Comparison of ENCODE assay signal across 1 cellular context in the genomic region with DNA sequence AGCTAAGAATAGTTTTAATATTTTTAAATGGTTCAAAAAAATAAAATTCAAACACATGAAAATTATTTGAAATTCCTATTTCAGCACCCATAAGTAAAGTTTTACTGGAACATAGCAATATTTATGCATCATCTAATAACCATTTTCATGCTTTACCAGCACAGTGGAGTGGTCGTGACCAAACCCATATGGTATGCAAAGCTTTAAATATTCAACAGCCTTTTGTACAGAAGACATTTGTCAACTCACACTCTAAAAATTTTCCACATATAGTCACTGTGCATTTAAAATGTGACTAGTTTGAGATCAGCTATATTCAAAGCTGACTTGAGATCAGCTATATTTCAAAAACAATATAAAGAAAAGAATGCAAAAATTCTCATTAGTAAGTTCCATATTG.
TF ChIP-seq lines count a peak whose summit lies in the region.

No MANE protein-coding gene starts in this region.

TF ChIP-seq in SK-N-SH treated with all-trans-retinoic acid at 6 μM for 48 hours, 23 proteins besides CTCF, POLR2A, EP300 and RAD21 (continued from another document):
- no peak for TF ChIP-seq ZNF70 (CRISPR knock-in tag; IDR thresholded peaks at IDR 0.05)
- TF ChIP-seq PPARA (CRISPR knock-in tag; IDR thresholded peaks at IDR 0.05; ENCODE audit: borderline replicate concordance) = no peak
- TF ChIP-seq ZFP30 (CRISPR knock-in tag; IDR thresholded peaks at IDR 0.05) = no peak
- TF ChIP-seq, protein P1, sequence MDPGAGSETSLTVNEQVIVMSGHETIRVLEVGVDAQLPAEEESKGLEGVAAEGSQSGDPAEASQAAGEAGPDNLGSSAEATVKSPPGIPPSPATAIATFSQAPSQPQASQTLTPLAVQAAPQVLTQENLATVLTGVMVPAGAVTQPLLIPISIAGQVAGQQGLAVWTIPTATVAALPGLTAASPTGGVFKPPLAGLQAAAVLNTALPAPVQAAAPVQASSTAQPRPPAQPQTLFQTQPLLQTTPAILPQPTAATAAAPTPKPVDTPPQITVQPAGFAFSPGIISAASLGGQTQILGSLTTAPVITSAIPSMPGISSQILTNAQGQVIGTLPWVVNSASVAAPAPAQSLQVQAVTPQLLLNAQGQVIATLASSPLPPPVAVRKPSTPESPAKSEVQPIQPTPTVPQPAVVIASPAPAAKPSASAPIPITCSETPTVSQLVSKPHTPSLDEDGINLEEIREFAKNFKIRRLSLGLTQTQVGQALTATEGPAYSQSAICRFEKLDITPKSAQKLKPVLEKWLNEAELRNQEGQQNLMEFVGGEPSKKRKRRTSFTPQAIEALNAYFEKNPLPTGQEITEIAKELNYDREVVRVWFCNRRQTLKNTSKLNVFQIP (CRISPR knock-in tag; IDR thresholded peaks at IDR 0.05; ENCODE audit: borderline replicate concordance, low read depth) = no peak
- no peak for TF ChIP-seq OSR1 (CRISPR knock-in tag; IDR thresholded peaks at IDR 0.05)
- TF ChIP-seq, protein P2, sequence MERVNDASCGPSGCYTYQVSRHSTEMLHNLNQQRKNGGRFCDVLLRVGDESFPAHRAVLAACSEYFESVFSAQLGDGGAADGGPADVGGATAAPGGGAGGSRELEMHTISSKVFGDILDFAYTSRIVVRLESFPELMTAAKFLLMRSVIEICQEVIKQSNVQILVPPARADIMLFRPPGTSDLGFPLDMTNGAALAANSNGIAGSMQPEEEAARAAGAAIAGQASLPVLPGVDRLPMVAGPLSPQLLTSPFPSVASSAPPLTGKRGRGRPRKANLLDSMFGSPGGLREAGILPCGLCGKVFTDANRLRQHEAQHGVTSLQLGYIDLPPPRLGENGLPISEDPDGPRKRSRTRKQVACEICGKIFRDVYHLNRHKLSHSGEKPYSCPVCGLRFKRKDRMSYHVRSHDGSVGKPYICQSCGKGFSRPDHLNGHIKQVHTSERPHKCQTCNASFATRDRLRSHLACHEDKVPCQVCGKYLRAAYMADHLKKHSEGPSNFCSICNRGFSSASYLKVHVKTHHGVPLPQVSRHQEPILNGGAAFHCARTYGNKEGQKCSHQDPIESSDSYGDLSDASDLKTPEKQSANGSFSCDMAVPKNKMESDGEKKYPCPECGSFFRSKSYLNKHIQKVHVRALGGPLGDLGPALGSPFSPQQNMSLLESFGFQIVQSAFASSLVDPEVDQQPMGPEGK (CRISPR knock-in tag; IDR thresholded peaks at IDR 0.05; ENCODE audit: borderline replicate concordance) = no peak
- TF ChIP-seq, protein P3, sequence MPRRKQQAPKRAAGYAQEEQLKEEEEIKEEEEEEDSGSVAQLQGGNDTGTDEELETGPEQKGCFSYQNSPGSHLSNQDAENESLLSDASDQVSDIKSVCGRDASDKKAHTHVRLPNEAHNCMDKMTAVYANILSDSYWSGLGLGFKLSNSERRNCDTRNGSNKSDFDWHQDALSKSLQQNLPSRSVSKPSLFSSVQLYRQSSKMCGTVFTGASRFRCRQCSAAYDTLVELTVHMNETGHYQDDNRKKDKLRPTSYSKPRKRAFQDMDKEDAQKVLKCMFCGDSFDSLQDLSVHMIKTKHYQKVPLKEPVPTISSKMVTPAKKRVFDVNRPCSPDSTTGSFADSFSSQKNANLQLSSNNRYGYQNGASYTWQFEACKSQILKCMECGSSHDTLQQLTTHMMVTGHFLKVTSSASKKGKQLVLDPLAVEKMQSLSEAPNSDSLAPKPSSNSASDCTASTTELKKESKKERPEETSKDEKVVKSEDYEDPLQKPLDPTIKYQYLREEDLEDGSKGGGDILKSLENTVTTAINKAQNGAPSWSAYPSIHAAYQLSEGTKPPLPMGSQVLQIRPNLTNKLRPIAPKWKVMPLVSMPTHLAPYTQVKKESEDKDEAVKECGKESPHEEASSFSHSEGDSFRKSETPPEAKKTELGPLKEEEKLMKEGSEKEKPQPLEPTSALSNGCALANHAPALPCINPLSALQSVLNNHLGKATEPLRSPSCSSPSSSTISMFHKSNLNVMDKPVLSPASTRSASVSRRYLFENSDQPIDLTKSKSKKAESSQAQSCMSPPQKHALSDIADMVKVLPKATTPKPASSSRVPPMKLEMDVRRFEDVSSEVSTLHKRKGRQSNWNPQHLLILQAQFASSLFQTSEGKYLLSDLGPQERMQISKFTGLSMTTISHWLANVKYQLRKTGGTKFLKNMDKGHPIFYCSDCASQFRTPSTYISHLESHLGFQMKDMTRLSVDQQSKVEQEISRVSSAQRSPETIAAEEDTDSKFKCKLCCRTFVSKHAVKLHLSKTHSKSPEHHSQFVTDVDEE (CRISPR knock-in tag; IDR thresholded peaks at IDR 0.05) = no peak
- no peak for TF ChIP-seq ZC3H10 (CRISPR knock-in tag; IDR thresholded peaks at IDR 0.05)
- TF ChIP-seq CSDC2 (CRISPR knock-in tag; IDR thresholded peaks at IDR 0.05) = no peak
